ENCODE assay signal across 21 cellular contexts in the genomic region with DNA sequence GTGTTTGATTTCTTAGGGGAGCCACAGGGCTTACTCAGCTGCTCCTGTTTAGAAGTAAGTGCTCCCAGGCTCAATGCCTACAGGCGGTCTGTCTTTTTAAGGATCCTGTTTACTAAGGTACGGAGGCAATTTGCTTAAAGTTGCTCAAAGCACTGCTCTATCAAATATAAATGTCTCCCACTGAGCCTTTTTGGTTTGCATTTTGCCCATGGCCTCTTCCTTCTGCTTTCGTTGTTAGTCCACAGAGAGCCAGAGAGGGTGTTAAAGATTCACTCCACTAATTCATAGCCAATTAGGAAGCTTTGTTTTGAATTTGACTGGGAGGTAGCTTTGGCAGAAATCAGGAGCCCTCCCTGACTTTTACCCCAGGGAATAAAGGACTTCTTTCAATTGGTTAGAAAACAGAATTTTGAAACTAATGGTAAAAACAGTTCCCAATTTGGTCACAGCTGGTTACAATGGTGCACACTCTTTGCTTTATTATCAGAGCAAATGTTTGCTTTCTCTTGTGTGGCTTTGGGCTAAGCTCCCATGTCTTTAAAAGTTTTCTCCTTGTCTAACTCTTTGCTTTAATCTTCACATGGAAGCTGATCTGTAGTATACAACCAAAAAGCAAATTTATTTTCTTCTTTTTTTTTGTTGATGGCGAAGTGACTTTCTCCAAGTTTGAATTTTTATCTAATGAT.
DNase-seq lines count a peak whose midpoint lies in the region; ATAC-seq and TF ChIP-seq lines count a peak whose summit lies in the region.
"Had no signal": no experiment of that assay in that cellular context is flagged by ENCODE, and none has a peak within 500 bp of the region (broad histone marks: within the 10 kb centered on the region; RNA-seq: fewer than 3 reads in every experiment).

No MANE protein-coding gene starts in this region.

- peaks cover 7% of the 10 kb centered on the region; the same call in 1 of the 2 replicates for H3K27me3 ChIP-seq in iPS-20b (ENCODE audit: insufficient read depth, low read length)
- no peaks in the 10 kb centered on the region for H3K27me3 ChIP-seq in tibial artery
- H3K27me3 ChIP-seq: cardiac muscle cell, hepatocyte, neutrophil, sigmoid colon had no signal

- H3K9me3 ChIP-seq in iPS-20b (ENCODE audit: insufficient read depth, low read depth, low read length) (no peaks in the 10 kb centered on the region), tibial artery (no peaks in the 10 kb centered on the region)
- H3K9me3 ChIP-seq: neutrophil, sigmoid colon had no signal

- H3K27ac ChIP-seq in iPS-20b (ENCODE audit: low read length) (no peak overlapping the region), tibial artery (no peak overlapping the region)
- H3K27ac ChIP-seq: cardiac muscle cell, hepatocyte, neutrophil, sigmoid colon had no signal

- no peak for TF ChIP-seq CTCF in tibial artery (IDR thresholded peaks at IDR 0.05)

- H3K9ac ChIP-seq in iPS-20b (ENCODE audit: low read depth, low read length): no peak overlapping the region

- peak; percentile 56 for ATAC-seq in GM18909 (IDR thresholded peaks at IDR 0.05; ENCODE audit: poor library complexity, unreplicated experiment)
- peak; percentile 62 for ATAC-seq in GM21723 (IDR thresholded peaks at IDR 0.05; ENCODE audit: unreplicated experiment)
- peak; percentile 73 for ATAC-seq in HG03442 (IDR thresholded peaks at IDR 0.05; ENCODE audit: unreplicated experiment)
- no peak for ATAC-seq in HG02970 (IDR thresholded peaks at IDR 0.05; ENCODE audit: low FRiP score, unreplicated experiment)
- ATAC-seq in GM19452 (IDR thresholded peaks at IDR 0.05; ENCODE audit: unreplicated experiment): no peak
- ATAC-seq: activated T-cell treated with anti-CD3 and anti-CD28 coated beads, Interleukin-2, amount 50 U/mL, for 72 hours had no signal

- H3K4me3 ChIP-seq in iPS-20b (ENCODE audit: low read length) (peak overlapping the region; percentile 12; the same call in 1 of the 2 replicates), tibial artery (no peak overlapping the region)
- H3K4me3 ChIP-seq: cardiac muscle cell, hepatocyte, sigmoid colon had no signal

- peaks cover 9% of the 10 kb centered on the region for H3K4me1 ChIP-seq in iPS-20b (ENCODE audit: insufficient read depth, low read length)
- peaks cover 0 to 6% (median 2%) of the 10 kb centered on the region in 4 donors for H3K4me1 ChIP-seq in tibial artery
- H3K4me1 ChIP-seq: sigmoid colon had no signal

- no peak for DNase-seq in tibial artery
- DNase-seq in AG20443 (ENCODE audit: low spot score): no peak
- DNase-seq: activated CD4-positive, alpha-beta memory T cell treated with anti-CD3 and anti-CD28 coated beads for 36 hours; activated T-cell treated with anti-CD3 and anti-CD28 coated beads, Interleukin-2, amount 50 U/mL, for 72 hours; DMS 273 treated with DMSO at 0.1 percent for 48 hours; effector memory CD4-positive, alpha-beta T cell; midbrain; NCI-H1930; NCI-H774; sigmoid colon; stimulated activated CD4-positive, alpha-beta T cell treated with anti-CD3 and anti-CD28 coated beads, Interleukin-4, amount 100 ng/mL, for 1 hour; stimulated activated CD8-positive, alpha-beta memory T cell treated with anti-CD3 and anti-CD28 coated beads, Interleukin-4, amount 100 ng/mL, for 48 hours had no signal

- H3K36me3 ChIP-seq in iPS-20b (ENCODE audit: insufficient read depth, low read depth, low read length) (no peaks in the 10 kb centered on the region), tibial artery (no peaks in the 10 kb centered on the region)
- H3K36me3 ChIP-seq: cardiac muscle cell, neutrophil, sigmoid colon had no signal

- intact Hi-C loops in tibial artery (cut with DNase I; ENCODE audit: low total_unique reads): no loop called here

Comparison
In these comparisons a context has a peak if more than half of its experiments do, and no peak if none do; other contexts are left out.
1. ATAC-seq: peak in GM18909 (single experiment), GM21723 (single experiment) and HG03442 (single experiment); none in HG02970 (single experiment) and GM19452 (single experiment).